In the genomic region with DNA sequence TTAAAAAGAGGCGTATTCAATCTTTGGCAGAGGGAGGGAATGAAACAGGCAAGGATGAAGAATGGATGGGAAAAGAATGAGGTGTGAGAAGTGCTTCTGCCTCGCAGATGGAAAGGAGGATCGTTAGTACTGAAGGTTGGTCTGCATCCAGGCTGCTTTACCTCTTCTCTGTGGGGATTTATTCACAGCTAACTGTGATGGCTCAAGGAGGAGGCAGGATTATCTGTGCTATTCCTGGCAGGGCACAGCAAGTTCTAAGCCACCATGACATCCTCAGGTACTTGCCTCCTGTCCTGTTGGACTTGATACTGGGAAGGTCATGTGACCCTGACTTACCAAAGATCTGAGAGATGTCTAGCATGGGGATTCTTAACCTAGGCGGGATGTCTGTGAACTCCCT, we compare ENCODE assay signal across 18 cellular contexts.
DNase-seq lines count a peak whose midpoint lies in the region; ATAC-seq and TF ChIP-seq lines count a peak whose summit lies in the region.
"Had no signal": no experiment of that assay in that cellular context is flagged by ENCODE, and none has a peak within 500 bp of the region (broad histone marks: within the 10 kb centered on the region; RNA-seq: fewer than 3 reads in every experiment).

No MANE protein-coding gene starts in this region.

- no peaks in the 10 kb centered on the region for H3K36me3 ChIP-seq in WERI-Rb-1
- H3K36me3 ChIP-seq in naive thymus-derived CD4-positive, alpha-beta T cell (ENCODE audit: control insufficient read depth in 2 of 3, insufficient read depth in 3 of 3, low read length in 3 of 3), result peaks cover 0 to 6% (median 5%) of the 10 kb centered on the region in 3 experiments

- H3K4me1 Mint-ChIP-seq in nephron progenitor cell, result no peaks in the 10 kb centered on the region
- H3K4me1 Mint-ChIP-seq in naive thymus-derived CD4-positive, alpha-beta T cell, result no peaks in the 10 kb centered on the region
- H3K4me1 Mint-ChIP-seq in activated naive CD8-positive, alpha-beta T cell treated with anti-CD3 and anti-CD28 coated beads, Interleukin-2, amount 50 U/mL, for 24 hours, result no peaks in the 10 kb centered on the region
- H3K4me1 Mint-ChIP-seq: GM23338 had no signal

- TF ChIP-seq CTCF in WERI-Rb-1 (IDR thresholded peaks at IDR 0.05; ENCODE audit: low read depth, low read length) (no peak), nephron progenitor cell (IDR thresholded peaks at IDR 0.05) (no peak)

- CTCF ChIA-PET in naive thymus-derived CD4-positive, alpha-beta T cell (lab: Charles Lee), result no interaction called here

- no peak overlapping the region for H3K4me3 Mint-ChIP-seq in nephron progenitor cell
- H3K4me3 Mint-ChIP-seq in naive thymus-derived CD4-positive, alpha-beta T cell, result no peak overlapping the region
- H3K4me3 Mint-ChIP-seq in activated naive CD8-positive, alpha-beta T cell treated with anti-CD3 and anti-CD28 coated beads, Interleukin-2, amount 50 U/mL, for 24 hours, result no peak overlapping the region
- H3K4me3 Mint-ChIP-seq: CD4-positive, alpha-beta T cell; GM23338; HFFc6 had no signal

- H3K27me3 Mint-ChIP-seq in nephron progenitor cell (ENCODE audit: low read depth, poor library complexity), result no peaks in the 10 kb centered on the region
- H3K27me3 Mint-ChIP-seq in naive thymus-derived CD4-positive, alpha-beta T cell, result no peaks in the 10 kb centered on the region
- no peaks in the 10 kb centered on the region for H3K27me3 Mint-ChIP-seq in activated naive CD8-positive, alpha-beta T cell treated with anti-CD3 and anti-CD28 coated beads, Interleukin-2, amount 50 U/mL, for 24 hours
- H3K27me3 Mint-ChIP-seq: CD4-positive, alpha-beta T cell had no signal

- no peak overlapping the region for H3K4me3 ChIP-seq in WERI-Rb-1 (ENCODE audit: low read depth, low read length)
- no peak overlapping the region for H3K4me3 ChIP-seq in naive thymus-derived CD4-positive, alpha-beta T cell (ENCODE audit: low read length)
- H3K4me3 ChIP-seq: A549, GM23338 had no signal

- H3K9me3 ChIP-seq in WERI-Rb-1 (ENCODE audit: severe bottlenecking), result no peaks in the 10 kb centered on the region
- H3K9me3 ChIP-seq in naive thymus-derived CD4-positive, alpha-beta T cell (ENCODE audit: control insufficient read depth in 2 of 3, low read length in 3 of 3), result peaks cover 0 to 4% (median 0%) of the 10 kb centered on the region in 3 experiments
- H3K9me3 ChIP-seq: Caco-2 had no signal

- intact Hi-C loops in naive thymus-derived CD4-positive, alpha-beta T cell (cut with micrococcal nuclease), result no loop called here

- POLR2A ChIA-PET in naive thymus-derived CD4-positive, alpha-beta T cell (lab: Charles Lee), result no interaction called here

- H3K27me3 ChIP-seq in WERI-Rb-1 (ENCODE audit: insufficient read depth, low read depth, severe bottlenecking), result no peaks in the 10 kb centered on the region
- no peaks in the 10 kb centered on the region for H3K27me3 ChIP-seq in naive thymus-derived CD4-positive, alpha-beta T cell (ENCODE audit: control insufficient read depth in 2 of 2, insufficient read depth in 2 of 2, low read length in 2 of 2)

- in situ Hi-C loops in G401 (cut with HindIII; ENCODE audit: low sequenced_read_pairs), result no loop called here

- H3K27ac Mint-ChIP-seq in nephron progenitor cell, result peak overlapping the region; percentile 24
- H3K27ac Mint-ChIP-seq in naive thymus-derived CD4-positive, alpha-beta T cell, result no peak overlapping the region
- H3K27ac Mint-ChIP-seq in activated naive CD8-positive, alpha-beta T cell treated with anti-CD3 and anti-CD28 coated beads, Interleukin-2, amount 50 U/mL, for 24 hours, result no peak overlapping the region
- H3K27ac Mint-ChIP-seq: CD4-positive, alpha-beta T cell; GM23338; HFFc6 had no signal

- no peaks in the 10 kb centered on the region for H3K4me1 ChIP-seq in naive thymus-derived CD4-positive, alpha-beta T cell (ENCODE audit: control insufficient read depth in 2 of 2, insufficient read depth in 2 of 2, low read length in 2 of 2)
- H3K4me1 ChIP-seq: A549, Caco-2 had no signal

- no peak overlapping the region for H3K27ac ChIP-seq in WERI-Rb-1
- no peak overlapping the region for H3K27ac ChIP-seq in naive thymus-derived CD4-positive, alpha-beta T cell (ENCODE audit: low read depth, low read length)
- H3K27ac ChIP-seq: A549, C4-2B, HL-60 had no signal

- DNase-seq in G401 (ENCODE audit: low spot score) (peak; percentile 97), WERI-Rb-1 (peak; percentile 25), cerebellar nuclear complex (lab: John Stamatoyannopoulos, UW) (peak; percentile 68 to 71), nephron progenitor cell (no peak), NCI-H1417 treated with DMSO at 0.1 percent for 48 hours (lab: John Stamatoyannopoulos, UW) (no peak)
- DNase-seq in naive thymus-derived CD4-positive, alpha-beta T cell, result no peak
- no peak for DNase-seq in activated naive CD8-positive, alpha-beta T cell treated with anti-CD3 and anti-CD28 coated beads, Interleukin-2, amount 50 U/mL, for 24 hours
- DNase-seq: AML-193; CD4-positive, alpha-beta T cell; GDM1; H7; HFFc6 had no signal

- ATAC-seq in naive thymus-derived CD4-positive, alpha-beta T cell, result no peak
- ATAC-seq in activated naive CD8-positive, alpha-beta T cell treated with anti-CD3 and anti-CD28 coated beads, Interleukin-2, amount 50 U/mL, for 24 hours, result no peak
- ATAC-seq: A549, GM23338, HCT116 had no signal

- peaks cover 21% of the 10 kb centered on the region for H3K36me3 Mint-ChIP-seq in nephron progenitor cell (ENCODE audit: low read depth)
- H3K36me3 Mint-ChIP-seq in naive thymus-derived CD4-positive, alpha-beta T cell, result peaks cover 11 to 61% (median 57%) of the 10 kb centered on the region in 5 donors
- peaks cover 26% of the 10 kb centered on the region for H3K36me3 Mint-ChIP-seq in activated naive CD8-positive, alpha-beta T cell treated with anti-CD3 and anti-CD28 coated beads, Interleukin-2, amount 50 U/mL, for 24 hours (ENCODE audit: low read depth)

- H3K9me3 Mint-ChIP-seq in nephron progenitor cell, result peaks cover 8% of the 10 kb centered on the region
- peaks cover 0 to 23% (median 9%) of the 10 kb centered on the region in 11 donors for H3K9me3 Mint-ChIP-seq in naive thymus-derived CD4-positive, alpha-beta T cell
- peaks cover 8% of the 10 kb centered on the region for H3K9me3 Mint-ChIP-seq in activated naive CD8-positive, alpha-beta T cell treated with anti-CD3 and anti-CD28 coated beads, Interleukin-2, amount 50 U/mL, for 24 hours
- H3K9me3 Mint-ChIP-seq: GM23338, HFFc6 had no signal

Comparison
In these comparisons a context has a peak if more than half of its experiments do, and no peak if none do; other contexts are left out.
1. DNase-seq: peak in G401 (single experiment), WERI-Rb-1 (single experiment) and cerebellar nuclear complex (2 of 2); none in nephron progenitor cell (single experiment), NCI-H1417 treated with DMSO at 0.1 percent for 48 hours (single experiment), naive thymus-derived CD4-positive, alpha-beta T cell (0 of 9) and activated naive CD8-positive, alpha-beta T cell treated with anti-CD3 and anti-CD28 coated beads, Interleukin-2, amount 50 U/mL, for 24 hours (single experiment).